19 cellular contexts compared by ENCODE assay signal in genomic region chr13:51477149-51477548, GRCh38.
"Had no signal": no experiment of that assay in that cellular context is flagged by ENCODE, and none has a peak within 500 bp of the region (broad histone marks: within the 10 kb centered on the region; RNA-seq: fewer than 3 reads in every experiment).

No MANE protein-coding gene starts in this region.

- FAIRE-seq: colon, frontal cortex had no signal

- H3K27me3 ChIP-seq: dorsolateral prefrontal cortex, ovary, stomach, tibial artery had no signal

- H3K4me2 ChIP-seq: smooth muscle cell had no signal

- H3K4me3 ChIP-seq: dorsolateral prefrontal cortex, left ventricle myocardium inferior, lower lobe of right lung, ovary, smooth muscle cell, stomach, tibial artery had no signal

- H3K9me3 ChIP-seq: left ventricle myocardium inferior, lower lobe of right lung, ovary, stomach, tibial artery had no signal

- H3K4me1 ChIP-seq: left ventricle myocardium inferior, lower lobe of right lung, tibial artery had no signal

- DNase-seq: dorsolateral prefrontal cortex; effector CD4-positive, alpha-beta T cell; kidney glomerular epithelial cell; left ventricle myocardium inferior; lower lobe of right lung; natural killer cell; occipital lobe; ovary; stimulated activated CD4-positive, alpha-beta T cell treated with anti-CD3 and anti-CD28 coated beads, Interleukin-12 subunit alpha, Interleukin-12 subunit beta, amount 100 ng/mL, for 4 hours; stimulated activated CD4-positive, alpha-beta T cell treated with anti-CD3 and anti-CD28 coated beads, Interleukin-1b, Interleukin-23, amount 100 ng/mL, for 48 hours; stimulated activated CD4-positive, alpha-beta T cell treated with anti-CD3 and anti-CD28 coated beads, Interleukin-4, amount 100 ng/mL, for 1 hour; stimulated activated naive CD4-positive, alpha-beta T cell treated with Interleukin-2 at 50 U/mL for 16 hours; stomach; tibial artery had no signal

- ATAC-seq: lower lobe of right lung; natural killer cell; sciatic nerve; stimulated activated effector memory CD8-positive, alpha-beta T cell treated with anti-CD3 and anti-CD28 coated beads, Interleukin-12 subunit alpha, Interleukin-12 subunit beta, amount 100 ng/mL, for 72 hours had no signal

- H3K36me3 ChIP-seq: left ventricle myocardium inferior, lower lobe of right lung, ovary, stomach, tibial artery had no signal

- H3K27ac ChIP-seq: dorsolateral prefrontal cortex, left ventricle myocardium inferior, lower lobe of right lung, ovary, tibial artery had no signal
